7 cellular contexts compared by ENCODE assay signal in genomic region chr1:80922906-80923305, GRCh38.
"Had no signal": no experiment of that assay in that cellular context is flagged by ENCODE, and none has a peak within 500 bp of the region (broad histone marks: within the 10 kb centered on the region; RNA-seq: fewer than 3 reads in every experiment).

No MANE protein-coding gene starts in this region.

- H3K36me3 Mint-ChIP-seq: IgD-negative memory B cell had no signal

- ATAC-seq: HepG2, K562 had no signal

- DNase-seq: IMR-90, KBM-7, KG1 had no signal

- H3K4me3 Mint-ChIP-seq: IgD-negative memory B cell had no signal

- H3K27ac Mint-ChIP-seq: IgD-negative memory B cell had no signal

- H3K4me1 Mint-ChIP-seq: IgD-negative memory B cell had no signal

- H3K4me3 ChIP-seq: K562 had no signal

- H3K27ac ChIP-seq: HL-60 had no signal

- H3K27me3 Mint-ChIP-seq: IgD-negative memory B cell had no signal
